Comparison of ENCODE assay signal across 7 cellular contexts in genomic region chr10:36888925-36889573, GRCh38.
A peak's percentile ranks its signal among the peaks of the same experiment; 100 is the strongest.
DNase-seq lines count a peak whose midpoint lies in the region; TF ChIP-seq lines count a peak whose summit lies in the region.

No MANE protein-coding gene starts in this region.

- H3K9me3 ChIP-seq in HAP-1, result no peaks in the 10 kb centered on the region

- no peaks in the 10 kb centered on the region for H3K36me3 Mint-ChIP-seq in activated CD4-positive, alpha-beta memory T cell treated with anti-CD3 and anti-CD28 coated beads for 36 hours

- POLR2A ChIA-PET in activated CD4-positive, alpha-beta memory T cell treated with anti-CD3 and anti-CD28 coated beads for 36 hours (lab: Charles Lee), result no interaction called here

- DNase-seq in HAP-1 (ENCODE audit: low spot score in 2 of 2), result peak; percentile 49 to 81
- DNase-seq in NCI-H128 (lab: John Stamatoyannopoulos, UW; ENCODE audit: unreplicated experiment), result peak; percentile 41
- peak; percentile 62 for DNase-seq in activated CD4-positive, alpha-beta memory T cell treated with anti-CD3 and anti-CD28 coated beads for 36 hours
- peak; percentile 37 to 89 (median 68) for DNase-seq in head of caudate nucleus
- DNase-seq in stimulated activated CD8-positive, alpha-beta memory T cell treated with anti-CD3 and anti-CD28 coated beads, Interleukin-2, amount 100 ng/mL, for 48 hours (ENCODE audit: low read depth in 2 of 2), result peak; percentile 14 to 27
- DNase-seq in inferior parietal cortex (ENCODE audit: extremely low spot score), result no peak

- no peaks in the 10 kb centered on the region for H3K4me1 ChIP-seq in HAP-1

- intact Hi-C loops in activated CD4-positive, alpha-beta memory T cell treated with anti-CD3 and anti-CD28 coated beads for 36 hours (cut with micrococcal nuclease), result loop anchor here (5.0 kb wide), 1 partner anchor 1203 kb away; the partner anchor contains the start of gene ZNF37A
- intact Hi-C loops in head of caudate nucleus (cut with DNase I), result no loop called here

- H3K4me1 Mint-ChIP-seq in activated CD4-positive, alpha-beta memory T cell treated with anti-CD3 and anti-CD28 coated beads for 36 hours (ENCODE audit: low read depth), result no peaks in the 10 kb centered on the region

- no peak overlapping the region for H3K4me3 ChIP-seq in HAP-1

- no peak overlapping the region for H3K27ac Mint-ChIP-seq in activated CD4-positive, alpha-beta memory T cell treated with anti-CD3 and anti-CD28 coated beads for 36 hours

- H3K27me3 Mint-ChIP-seq in activated CD4-positive, alpha-beta memory T cell treated with anti-CD3 and anti-CD28 coated beads for 36 hours, result no peaks in the 10 kb centered on the region

- peak; percentile 67 for TF ChIP-seq CTCF in GM12874 (IDR thresholded peaks at IDR 0.05; ENCODE audit: insufficient read depth, low read depth, low read length)

- no peaks in the 10 kb centered on the region for H3K36me3 ChIP-seq in HAP-1 (replicated peaks)

- H3K4me3 Mint-ChIP-seq in activated CD4-positive, alpha-beta memory T cell treated with anti-CD3 and anti-CD28 coated beads for 36 hours, result no peak overlapping the region

- in situ Hi-C loops in HAP-1 (cut with MboI; ENCODE audit: low sequenced_read_pairs), result no loop called here

- no peaks in the 10 kb centered on the region for H3K9me3 Mint-ChIP-seq in activated CD4-positive, alpha-beta memory T cell treated with anti-CD3 and anti-CD28 coated beads for 36 hours

- H3K27me3 ChIP-seq in HAP-1 (ENCODE audit: low read depth), result no peaks in the 10 kb centered on the region

- CTCF ChIA-PET in activated CD4-positive, alpha-beta memory T cell treated with anti-CD3 and anti-CD28 coated beads for 36 hours (lab: Charles Lee), result interaction anchor here (2.1 kb wide), 1 partner anchor 9 kb away, joined by 6 read pairs; no protein-coding TSS in a partner anchor
